In genomic region chr19:1057185-1057857, GRCh38 we compare ENCODE assay signal across 8 cellular contexts. TPM values are rescaled to one million over a fixed set of nuclear protein-coding genes. Genes with fewer than 3 reads are reported as not detected.
DNase-seq lines count a peak whose midpoint lies in the region; ATAC-seq, FAIRE-seq and TF ChIP-seq lines count a peak whose summit lies in the region.
"Had no signal": no experiment of that assay in that cellular context is flagged by ENCODE, and none has a peak within 500 bp of the region (broad histone marks: within the 10 kb centered on the region; RNA-seq: fewer than 3 reads in every experiment).

No MANE protein-coding gene starts in this region.

- H3K4me3 Mint-ChIP-seq in osteocyte (ENCODE audit: unreplicated experiment), result no peak overlapping the region

- no peaks in the 10 kb centered on the region for H3K9me3 Mint-ChIP-seq in osteocyte (ENCODE audit: unreplicated experiment)

- no peak for TF ChIP-seq POLR2A in GM12892 (IDR thresholded peaks at IDR 0.05; ENCODE audit: low read depth, low read length)

- no peak overlapping the region for H3K27ac Mint-ChIP-seq in osteocyte (ENCODE audit: unreplicated experiment)

- H3K36me3 Mint-ChIP-seq in osteocyte (ENCODE audit: unreplicated experiment), result no peaks in the 10 kb centered on the region

- FAIRE-seq in GM12892 (lab: Jason Lieb, UNC), result peak; percentile 56

- no peaks in the 10 kb centered on the region for H3K4me1 Mint-ChIP-seq in osteocyte (ENCODE audit: unreplicated experiment)

- ATAC-seq in HG03354 (IDR thresholded peaks at IDR 0.05; ENCODE audit: poor library complexity, severe bottlenecking, unreplicated experiment) (no peak), HG03571 (IDR thresholded peaks at IDR 0.05; ENCODE audit: unreplicated experiment) (no peak)

- DNase-seq in GM12892 (ENCODE audit: insufficient read length) (no peak), NCI-H2196 (lab: John Stamatoyannopoulos, UW; ENCODE audit: unreplicated experiment) (peak; percentile 31), amniotic epithelial cell (ENCODE audit: low read depth) (peak; percentile 76), osteocyte (ENCODE audit: extremely low spot score, unreplicated experiment) (no peak), activated gamma-delta T cell (lab: John Stamatoyannopoulos, UW) (no peak)

- TF ChIP-seq CTCF in osteocyte (IDR thresholded peaks at IDR 0.05), result peak; percentile 57

- H3K27me3 Mint-ChIP-seq in osteocyte (ENCODE audit: unreplicated experiment), result no peaks in the 10 kb centered on the region

RNA-seq across cellular contexts. Expression of gene ARHGAP45, which starts 9.6 kb away (rescaled TPM):
- polyA plus RNA-seq in GM12892 (2012; ENCODE audit: missing spikeins), result 45.5 TPM
- 0.67 and 0.99 TPM in 2 replicates for total RNA-seq in osteocyte

RNA-seq across cellular contexts. Expression of gene ABCA7, which starts 17.4 kb away (rescaled TPM):
- 6.9 TPM for polyA plus RNA-seq in GM12892 (2012; ENCODE audit: missing spikeins)
- 16.7 and 17.8 TPM in 2 replicates for total RNA-seq in osteocyte

RNA-seq across cellular contexts. Expression of gene CNN2, which starts 30.9 kb away (rescaled TPM):
- polyA plus RNA-seq in GM12892 (2012; ENCODE audit: missing spikeins), result 68.4 TPM
- 318 and 327 TPM in 2 replicates for total RNA-seq in osteocyte

RNA-seq across cellular contexts. Expression of gene RNU6-2, which starts 36.0 kb away (rescaled TPM):
- polyA plus RNA-seq in GM12892 (2012; ENCODE audit: missing spikeins), result not detected
- total RNA-seq in osteocyte, result not detected in 2 replicates
- total RNA-seq: kidney epithelial cell had no signal

RNA-seq across cellular contexts. Expression of gene TMEM259, which starts 36.4 kb away (rescaled TPM):
- 31.4 TPM for polyA plus RNA-seq in GM12892 (2012; ENCODE audit: missing spikeins)
- total RNA-seq in osteocyte, result 149 and 157 TPM in 2 replicates

Comparison
In these comparisons a context has a peak if more than half of its experiments do, and no peak if none do; other contexts are left out.
1. DNase-seq: peak in NCI-H2196 (single experiment) and amniotic epithelial cell (single experiment); none in GM12892 (single experiment), osteocyte (single experiment) and activated gamma-delta T cell (single experiment).